Comparison of ENCODE assay signal across 12 cellular contexts in genomic region chr17:17098426-17099035, GRCh38. TPM values are rescaled to one million over a fixed set of nuclear protein-coding genes. Genes with fewer than 3 reads are reported as not detected.
DNase-seq lines count a peak whose midpoint lies in the region; TF ChIP-seq lines count a peak whose summit lies in the region.
"Had no signal": no experiment of that assay in that cellular context is flagged by ENCODE, and none has a peak within 500 bp of the region (broad histone marks: within the 10 kb centered on the region; RNA-seq: fewer than 3 reads in every experiment).

No MANE protein-coding gene starts in this region.

- 51 to 79% (median 64%) methylated on average over 13 of the region's 13 CpGs for WGBS in adipose tissue, 3 donors
- 27 to 29% methylated on average over 13 of the region's 13 CpGs for WGBS in tibial nerve, 2 donors

- peak; percentile 84 for DNase-seq in fibroblast of villous mesenchyme (ENCODE audit: low read depth)
- DNase-seq in nephron progenitor cell: no peak
- peak in 1 of 2 donors; percentile 29 for DNase-seq in tibial nerve (ENCODE audit: low spot score in 2 of 2)
- DNase-seq in pons (ENCODE audit: low spot score): no peak
- DNase-seq in dermis blood vessel endothelial cell: no peak
- DNase-seq in retina: no peak
- DNase-seq in HuH-7.5 (ENCODE audit: low spot score): no peak
- DNase-seq: activated T-cell treated with anti-CD3 and anti-CD28 coated beads, Interleukin-2, amount 50 U/mL, for 24 hours; Calu3; NCI-H2029; T1000 had no signal

- H3K27ac ChIP-seq in adipose tissue (ENCODE audit: low read depth, low read length) (peak overlapping the region; percentile 41), tibial nerve (peak overlapping the region; percentile 58 to 83 (median 80))

- no peaks in the 10 kb centered on the region for H3K27me3 Mint-ChIP-seq in nephron progenitor cell (ENCODE audit: low read depth, poor library complexity)
- H3K27me3 Mint-ChIP-seq: activated T-cell treated with anti-CD3 and anti-CD28 coated beads, Interleukin-2, amount 50 U/mL, for 24 hours had no signal

- peak overlapping the region; percentile 89 for H3K27ac Mint-ChIP-seq in nephron progenitor cell
- H3K27ac Mint-ChIP-seq: activated T-cell treated with anti-CD3 and anti-CD28 coated beads, Interleukin-2, amount 50 U/mL, for 24 hours had no signal

- H3K36me3 ChIP-seq in tibial nerve: peaks cover 0 to 3% (median 0%) of the 10 kb centered on the region in 3 donors

- no peak for TF ChIP-seq CTCF in fibroblast of villous mesenchyme (IDR thresholded peaks at IDR 0.05; ENCODE audit: insufficient read depth, low read depth, low read length)
- no peak for TF ChIP-seq CTCF in nephron progenitor cell (IDR thresholded peaks at IDR 0.05)
- no peak for TF ChIP-seq CTCF in tibial nerve (IDR thresholded peaks at IDR 0.05)

- no peaks in the 10 kb centered on the region for H3K9me3 ChIP-seq in tibial nerve

- H3K36me3 Mint-ChIP-seq in nephron progenitor cell (ENCODE audit: low read depth): peaks cover 21% of the 10 kb centered on the region

- TF ChIP-seq POLR2A in tibial nerve (IDR thresholded peaks at IDR 0.05): no peak

- TF ChIP-seq EP300 in tibial nerve (IDR thresholded peaks at IDR 0.05): no peak

- no peak overlapping the region for H3K4me3 Mint-ChIP-seq in nephron progenitor cell
- H3K4me3 Mint-ChIP-seq: activated T-cell treated with anti-CD3 and anti-CD28 coated beads, Interleukin-2, amount 50 U/mL, for 24 hours had no signal

- H3K4me3 ChIP-seq in fibroblast of villous mesenchyme (ENCODE audit: low read depth, low read length): no peak overlapping the region
- no peak overlapping the region for H3K4me3 ChIP-seq in tibial nerve

- H3K4me1 Mint-ChIP-seq in nephron progenitor cell: peaks cover 50% of the 10 kb centered on the region

- no peaks in the 10 kb centered on the region for H3K27me3 ChIP-seq in tibial nerve

- H3K9me3 Mint-ChIP-seq in nephron progenitor cell: no peaks in the 10 kb centered on the region
- H3K9me3 Mint-ChIP-seq: activated T-cell treated with anti-CD3 and anti-CD28 coated beads, Interleukin-2, amount 50 U/mL, for 24 hours had no signal

- peaks cover 0 to 91% (median 42%) of the 10 kb centered on the region in 4 donors for H3K4me1 ChIP-seq in tibial nerve

RNA-seq across cellular contexts. Expression of gene MPRIP, which starts 56.3 kb away (rescaled TPM):
- 100 to 1,000 TPM in 2 of 3 donors, 10 to 100 TPM in 1; 51.8 to 140 (median 128) TPM for polyA plus RNA-seq in adipose tissue
- 157 and 178 TPM in 2 replicates for total RNA-seq in fibroblast of villous mesenchyme
- total RNA-seq in tibial nerve: 100 to 1,000 TPM; 216 to 291 (median 265) TPM
- 105 and 175 TPM in 2 replicates for total RNA-seq in dermis blood vessel endothelial cell
